In genomic region chr20:32159766-32160221, GRCh38 we compare ENCODE assay signal across 1 cellular context.
TF ChIP-seq lines count a peak whose summit lies in the region.

No MANE protein-coding gene starts in this region.

TF ChIP-seq in HepG2, 621 proteins besides CTCF, POLR2A, EP300 and RAD21:
- TF ChIP-seq ZNF367 (CRISPR knock-in tag; IDR thresholded peaks at IDR 0.05; ENCODE audit: borderline replicate concordance) (no peak), JUNB (CRISPR knock-in tag; IDR thresholded peaks at IDR 0.05; ENCODE audit: borderline replicate concordance) (0 out of 2 replicates have a peak, but pooled peaks have one; percentile 21)
